1 cellular context compared by ENCODE assay signal in the genomic region with DNA sequence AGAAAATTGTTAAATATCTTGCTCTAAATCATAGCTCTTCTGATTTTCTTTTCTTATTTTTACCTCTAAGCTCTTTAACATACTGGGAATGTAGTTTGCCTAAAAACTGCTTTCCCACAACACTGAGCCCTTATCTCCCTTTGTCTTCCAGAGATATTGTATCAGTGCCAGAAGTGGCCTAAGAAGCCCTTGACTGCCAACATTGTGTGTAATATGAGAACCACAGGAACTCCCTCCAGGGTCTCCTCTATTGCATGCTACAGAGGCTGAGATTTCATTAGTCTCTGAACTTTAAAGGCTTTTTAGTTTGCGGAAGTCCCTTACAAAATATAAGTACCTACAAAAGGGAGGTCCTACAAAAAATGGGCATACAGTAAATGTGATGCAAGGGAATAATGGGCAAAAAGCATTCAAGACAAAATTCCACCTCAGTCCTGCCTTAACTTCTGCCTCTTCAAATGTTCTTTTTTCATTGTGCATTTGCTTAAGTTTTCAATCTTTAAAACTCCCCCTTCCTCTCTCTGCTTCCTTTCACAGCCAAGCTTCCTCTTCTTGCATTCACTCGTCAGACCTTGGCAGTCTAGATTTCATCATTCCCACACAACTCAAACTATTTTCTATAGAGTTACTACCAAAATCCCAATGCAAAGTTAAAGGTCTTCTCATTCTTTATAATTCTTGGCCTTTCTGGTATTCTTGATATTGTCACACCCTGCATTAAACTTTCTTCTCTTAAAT.
TF ChIP-seq lines count a peak whose summit lies in the region.

No MANE protein-coding gene starts in this region.

TF ChIP-seq in HepG2, 621 proteins besides CTCF, POLR2A, EP300 and RAD21 (continued from another document and continues in another):
- no peak for TF ChIP-seq RBM39 (IDR thresholded peaks at IDR 0.05; ENCODE audit: low read depth, low read length, poor library complexity, severe bottlenecking)
- 0 out of 2 replicates have a peak, but pooled peaks have one; percentile 25 for TF ChIP-seq ZNF331 (CRISPR knock-in tag; IDR thresholded peaks at IDR 0.05)
- TF ChIP-seq ZBTB25 (CRISPR knock-in tag; IDR thresholded peaks at IDR 0.05) = 0 out of 2 replicates have a peak, but pooled peaks have one; percentile 30
- TF ChIP-seq NR2F6 (IDR thresholded peaks at IDR 0.05) = 0 out of 2 replicates have a peak, but pooled peaks have one; percentile 22
- 0 out of 2 replicates have a peak, but pooled peaks have one; percentile 5 for TF ChIP-seq NR2F6 (CRISPR knock-in tag; IDR thresholded peaks at IDR 0.05)
- 0 out of 2 replicates have a peak, but pooled peaks have one; percentile 62 for TF ChIP-seq MED13 (CRISPR knock-in tag; IDR thresholded peaks at IDR 0.05)
- TF ChIP-seq RERE (CRISPR knock-in tag; IDR thresholded peaks at IDR 0.05; ENCODE audit: low read depth) = 0 out of 2 replicates have a peak, but pooled peaks have one; percentile 14
- no peak for TF ChIP-seq ZNF567 (CRISPR knock-in tag; IDR thresholded peaks at IDR 0.05; ENCODE audit: borderline replicate concordance)
- peak; percentile 55; the same call in 1 of the 2 replicates for TF ChIP-seq ZMYM4 (CRISPR knock-in tag; IDR thresholded peaks at IDR 0.05)
- TF ChIP-seq FOSL2 (CRISPR knock-in tag; IDR thresholded peaks at IDR 0.05) = peak; percentile 39; the same call in 1 of the 2 replicates
- TF ChIP-seq NR2F2 (IDR thresholded peaks at IDR 0.05; ENCODE audit: borderline replicate concordance, low read depth) = no peak
- TF ChIP-seq ZNF512B (CRISPR knock-in tag; IDR thresholded peaks at IDR 0.05; ENCODE audit: borderline replicate concordance) = no peak
- TF ChIP-seq RXRB (CRISPR knock-in tag; IDR thresholded peaks at IDR 0.05; ENCODE audit: borderline replicate concordance) = peak; percentile 59
- no peak for TF ChIP-seq NFE2L2 (IDR thresholded peaks at IDR 0.05; ENCODE audit: low read length)
- peak; percentile 62; the same call in 1 of the 2 replicates for TF ChIP-seq AHDC1 (CRISPR knock-in tag; IDR thresholded peaks at IDR 0.05; ENCODE audit: borderline replicate concordance)
- peak; percentile 51 for TF ChIP-seq FOXA3 (CRISPR knock-in tag; IDR thresholded peaks at IDR 0.05)
- no peak for TF ChIP-seq MAFG (CRISPR knock-in tag; IDR thresholded peaks at IDR 0.05)
- 0 out of 2 replicates have a peak, but pooled peaks have one; percentile 34 for TF ChIP-seq HOXA5 (CRISPR knock-in tag; IDR thresholded peaks at IDR 0.05)
- TF ChIP-seq HDAC1 (CRISPR knock-in tag; IDR thresholded peaks at IDR 0.05) = peak; percentile 51; the same call in 1 of the 2 replicates
- TF ChIP-seq FOXA1 (IDR thresholded peaks at IDR 0.05) = no peak
- TF ChIP-seq FOXA1 (CRISPR knock-in tag; IDR thresholded peaks at IDR 0.05) = 0 out of 2 replicates have a peak, but pooled peaks have one; percentile 27
- peak; percentile 56; the same call in 1 of the 2 replicates for TF ChIP-seq MED1 (CRISPR knock-in tag; IDR thresholded peaks at IDR 0.05)
- peak; percentile 73; the same call in 1 of the 2 replicates for TF ChIP-seq SOX13 (IDR thresholded peaks at IDR 0.05)
- TF ChIP-seq SOX13 (CRISPR knock-in tag; conservative IDR thresholded peaks at IDR 0.05 in 1 of 2, IDR thresholded peaks at IDR 0.05 in 1 of 2) = peak in 1 of 2 experiments; percentile 97; a peak in 2 of 4 replicates
- TF ChIP-seq KAT7 (CRISPR knock-in tag; IDR thresholded peaks at IDR 0.05; ENCODE audit: borderline replicate concordance) = peak; percentile 39; the same call in 1 of the 2 replicates
- TF ChIP-seq, protein P1, sequence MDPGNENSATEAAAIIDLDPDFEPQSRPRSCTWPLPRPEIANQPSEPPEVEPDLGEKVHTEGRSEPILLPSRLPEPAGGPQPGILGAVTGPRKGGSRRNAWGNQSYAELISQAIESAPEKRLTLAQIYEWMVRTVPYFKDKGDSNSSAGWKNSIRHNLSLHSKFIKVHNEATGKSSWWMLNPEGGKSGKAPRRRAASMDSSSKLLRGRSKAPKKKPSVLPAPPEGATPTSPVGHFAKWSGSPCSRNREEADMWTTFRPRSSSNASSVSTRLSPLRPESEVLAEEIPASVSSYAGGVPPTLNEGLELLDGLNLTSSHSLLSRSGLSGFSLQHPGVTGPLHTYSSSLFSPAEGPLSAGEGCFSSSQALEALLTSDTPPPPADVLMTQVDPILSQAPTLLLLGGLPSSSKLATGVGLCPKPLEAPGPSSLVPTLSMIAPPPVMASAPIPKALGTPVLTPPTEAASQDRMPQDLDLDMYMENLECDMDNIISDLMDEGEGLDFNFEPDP (CRISPR knock-in tag; conservative IDR thresholded peaks at IDR 0.05) = no peak
- peak; percentile 49; the same call in 1 of the 2 replicates for TF ChIP-seq CEBPG (CRISPR knock-in tag; IDR thresholded peaks at IDR 0.05)
- TF ChIP-seq ISL2 (CRISPR knock-in tag; IDR thresholded peaks at IDR 0.05) = peak; percentile 69; the same call in 1 of the 2 replicates
- TF ChIP-seq RCOR2 (CRISPR knock-in tag; IDR thresholded peaks at IDR 0.05) = peak; percentile 44; the same call in 1 of the 2 replicates
- peak; percentile 34; the same call in 1 of the 2 replicates for TF ChIP-seq SALL1 (CRISPR knock-in tag; IDR thresholded peaks at IDR 0.05)
- peak; percentile 69 for TF ChIP-seq ELF3 (CRISPR knock-in tag; IDR thresholded peaks at IDR 0.05)
- TF ChIP-seq MXD1 (CRISPR knock-in tag; IDR thresholded peaks at IDR 0.05) = no peak
- TF ChIP-seq KLF16 (CRISPR knock-in tag; IDR thresholded peaks at IDR 0.05) = no peak
- TF ChIP-seq ZBTB7B (CRISPR knock-in tag; IDR thresholded peaks at IDR 0.05) = peak; percentile 32; the same call in 1 of the 2 replicates
- peak; percentile 71 for TF ChIP-seq FOXJ3 (CRISPR knock-in tag; IDR thresholded peaks at IDR 0.05; ENCODE audit: borderline replicate concordance)
- TF ChIP-seq ZNF569 (CRISPR knock-in tag; IDR thresholded peaks at IDR 0.05; ENCODE audit: borderline replicate concordance) = no peak
- no peak for TF ChIP-seq XBP1 (CRISPR knock-in tag; IDR thresholded peaks at IDR 0.05)
- TF ChIP-seq ZNF503 (CRISPR knock-in tag; IDR thresholded peaks at IDR 0.05) = peak; percentile 82
